17 cellular contexts compared by ENCODE assay signal in genomic region chr4:148015058-148015457, GRCh38.
DNase-seq lines count a peak whose midpoint lies in the region; ATAC-seq and TF ChIP-seq lines count a peak whose summit lies in the region.
"Had no signal": no experiment of that assay in that cellular context is flagged by ENCODE, and none has a peak within 500 bp of the region (broad histone marks: within the 10 kb centered on the region; RNA-seq: fewer than 3 reads in every experiment).

No MANE protein-coding gene starts in this region.

- H3K9me3 Mint-ChIP-seq in neural progenitor cell, result no peaks in the 10 kb centered on the region
- H3K9me3 Mint-ChIP-seq: memory B cell had no signal

- no peaks in the 10 kb centered on the region for H3K4me1 ChIP-seq in neural progenitor cell
- H3K4me1 ChIP-seq: breast epithelium had no signal

- no peaks in the 10 kb centered on the region for H3K27me3 Mint-ChIP-seq in neural progenitor cell (ENCODE audit: insufficient read depth, low read depth)
- H3K27me3 Mint-ChIP-seq: memory B cell had no signal

- H3K27ac Mint-ChIP-seq in neural progenitor cell, result no peak overlapping the region
- H3K27ac Mint-ChIP-seq: memory B cell had no signal

- no peaks in the 10 kb centered on the region for H3F3A ChIP-seq in neural progenitor cell (ENCODE audit: low read depth)

- no peak overlapping the region for H3K27ac ChIP-seq in neural progenitor cell
- H3K27ac ChIP-seq: breast epithelium had no signal

- ATAC-seq in HG02610 (IDR thresholded peaks at IDR 0.05; ENCODE audit: unreplicated experiment), result peak; percentile 68
- ATAC-seq: HCT116 had no signal

- H3K4me2 ChIP-seq in neural progenitor cell, result no peak overlapping the region

- peaks cover 9% of the 10 kb centered on the region for H3K4me1 Mint-ChIP-seq in neural progenitor cell
- H3K4me1 Mint-ChIP-seq: memory B cell had no signal

- no peak for TF ChIP-seq CTCF in neural progenitor cell (IDR thresholded peaks at IDR 0.05)

- H4K20me1 ChIP-seq in neural progenitor cell (ENCODE audit: low read depth), result no peaks in the 10 kb centered on the region

- H3K9ac ChIP-seq in neural progenitor cell, result no peak overlapping the region

- no peaks in the 10 kb centered on the region for H3K36me3 ChIP-seq in neural progenitor cell
- H3K36me3 ChIP-seq: breast epithelium had no signal

- H3K79me2 ChIP-seq in neural progenitor cell (ENCODE audit: low read depth), result no peaks in the 10 kb centered on the region

- no peaks in the 10 kb centered on the region for H3K27me3 ChIP-seq in neural progenitor cell
- H3K27me3 ChIP-seq: breast epithelium had no signal

- peak; percentile 14 for DNase-seq in CMK (ENCODE audit: low read depth)
- DNase-seq in OCI-M1 (lab: John Stamatoyannopoulos, UW), result peak; percentile 20
- peak; percentile 19 for DNase-seq in iPS-NIHi11 (ENCODE audit: low spot score)
- no peak for DNase-seq in neural progenitor cell (ENCODE audit: low spot score)
- no peak for DNase-seq in NCI-H2081 treated with DMSO at 0.1 percent for 48 hours (lab: John Stamatoyannopoulos, UW)
- no peak for DNase-seq in GOT3 (lab: John Stamatoyannopoulos, UW)
- DNase-seq in HUDEP-2 (lab: John Stamatoyannopoulos, UW; ENCODE audit: unreplicated experiment in 76 of 76), result no peak
- DNase-seq: activated gamma-delta T cell; head of caudate nucleus; NCI-H226; RPMI8226; stimulated activated CD4-positive, alpha-beta T cell treated with anti-CD3 and anti-CD28 coated beads, Interleukin-1b, Interleukin-23, amount 100 ng/mL, for 48 hours; T1000 had no signal

- no peak overlapping the region for H2AFZ ChIP-seq in neural progenitor cell (replicated peaks)

- H3K4me3 ChIP-seq in neural progenitor cell, result no peak overlapping the region
- H3K4me3 ChIP-seq: breast epithelium had no signal

- H3K9me3 ChIP-seq in neural progenitor cell (ENCODE audit: low read depth), result no peaks in the 10 kb centered on the region
- H3K9me3 ChIP-seq: breast epithelium had no signal

- H3K36me3 Mint-ChIP-seq in neural progenitor cell, result no peaks in the 10 kb centered on the region
- H3K36me3 Mint-ChIP-seq: memory B cell had no signal

- H3K4me3 Mint-ChIP-seq in neural progenitor cell, result no peak overlapping the region
- H3K4me3 Mint-ChIP-seq: memory B cell had no signal

Comparison
In these comparisons a context has a peak if more than half of its experiments do, and no peak if none do; other contexts are left out.
1. DNase-seq: peak in CMK (single experiment), OCI-M1 (single experiment) and iPS-NIHi11 (single experiment); none in neural progenitor cell (single experiment), NCI-H2081 treated with DMSO at 0.1 percent for 48 hours (single experiment), GOT3 (single experiment) and HUDEP-2 (0 of 76).